Comparison of ENCODE assay signal across 18 cellular contexts in genomic region chr11:69593851-69594250, GRCh38. TPM values are rescaled to one million over a fixed set of nuclear protein-coding genes. Genes with fewer than 3 reads are reported as not detected.
DNase-seq lines count a peak whose midpoint lies in the region; ATAC-seq, FAIRE-seq and TF ChIP-seq lines count a peak whose summit lies in the region.
"Had no signal": no experiment of that assay in that cellular context is flagged by ENCODE, and none has a peak within 500 bp of the region (broad histone marks: within the 10 kb centered on the region; RNA-seq: fewer than 3 reads in every experiment).

No MANE protein-coding gene starts in this region.

- DNase-seq in HepG2 (ENCODE audit: low spot score) (no peak), right lobe of liver (no peak), NAMALWA (ENCODE audit: low spot score) (peak; percentile 35), K562 (ENCODE audit: extremely low read depth in 1 of 4, low spot score in 3 of 4) (peak; percentile 30 to 67 (median 40)), NCI-H345 treated with DMSO at 0.1 percent for 48 hours (lab: John Stamatoyannopoulos, UW; ENCODE audit: unreplicated experiment) (no peak), GM10266 (ENCODE audit: extremely low spot score) (no peak)
- DNase-seq: CD8-positive, alpha-beta memory T cell; GM23248; Karpas-422; NCI-H1092; NCI-H1436 treated with DMSO at 0.1 percent for 48 hours; NCI-H2029; OCI-M1; Right ventricle myocardium superior; SK-N-SH had no signal

- intact Hi-C loops in HepG2 (cut with micrococcal nuclease; ENCODE audit: unreplicated experiment) (no loop called here), right lobe of liver (cut with DNase I) (no loop called here), K562 (cut with micrococcal nuclease) (no loop called here)

- H3K27ac ChIP-seq in HepG2 (ENCODE audit: extremely low read length, insufficient read depth, low read length) = no peak overlapping the region
- no peak overlapping the region for H3K27ac ChIP-seq in right lobe of liver
- H3K27ac ChIP-seq in K562 (ENCODE audit: extremely low read depth, low read depth, low read length) = no peak overlapping the region
- H3K27ac ChIP-seq: GM23248 had no signal

- POLR2A ChIA-PET in HepG2 (lab: Yijun Ruan, JAX) (no interaction called here), K562 (lab: Yijun Ruan, JAX) (no interaction called here)

- no peaks in the 10 kb centered on the region for H3K36me3 ChIP-seq in HepG2 (replicated peaks in 1 of 2; ENCODE audit: control insufficient read depth in 1 of 2, insufficient read depth in 2 of 2, low read length in 2 of 2)
- H3K36me3 ChIP-seq in right lobe of liver = no peaks in the 10 kb centered on the region
- H3K36me3 ChIP-seq in K562 (ENCODE audit: control insufficient read depth, insufficient read depth, low read length) = no peaks in the 10 kb centered on the region

- ATAC-seq in HepG2 (peak; percentile 25; the same call in 1 of the 3 replicates), right lobe of liver (no peak), K562 (peak; percentile 90), GM19397 (IDR thresholded peaks at IDR 0.05; ENCODE audit: unreplicated experiment) (no peak)

- no peak overlapping the region for H3K4me2 ChIP-seq in HepG2 (ENCODE audit: low read depth, low read length)
- H3K4me2 ChIP-seq in K562 (ENCODE audit: insufficient read depth, low read length) = no peak overlapping the region; the same call in 1 of the 2 replicates
- H3K4me2 ChIP-seq: SK-N-SH had no signal

- no peak for TF ChIP-seq CTCF in HepG2 (CRISPR knock-in tag; IDR thresholded peaks at IDR 0.05)
- no peak for TF ChIP-seq CTCF in right lobe of liver (IDR thresholded peaks at IDR 0.05)
- TF ChIP-seq CTCF in K562 (IDR thresholded peaks at IDR 0.05 in 2 of 3, conservative IDR thresholded peaks at IDR 0.05 in 1 of 3; ENCODE audit: insufficient read depth in 2 of 3, low read depth in 1 of 3, low read length in 3 of 3) = no peak
- no peak for TF ChIP-seq CTCF in GM10266 (IDR thresholded peaks at IDR 0.05; ENCODE audit: control insufficient read depth, insufficient read depth, low read depth, missing control alignments)

- BruUV-seq in HepG2 (replicated peaks; lab: Mats Ljungman, UMichigan) = no TSS peak
- BruUV-seq in K562 (replicated peaks; lab: Mats Ljungman, UMichigan) = no TSS peak

- H3K9me3 ChIP-seq in HepG2 (ENCODE audit: low read length) (no peaks in the 10 kb centered on the region), right lobe of liver (no peaks in the 10 kb centered on the region), K562 (replicated peaks; ENCODE audit: control insufficient read depth, insufficient read depth, low read depth, low read length) (no peaks in the 10 kb centered on the region)
- H3K9me3 ChIP-seq: SK-N-SH had no signal

- H4K20me1 ChIP-seq in HepG2 (ENCODE audit: insufficient read depth, low read length) = no peaks in the 10 kb centered on the region
- no peaks in the 10 kb centered on the region for H4K20me1 ChIP-seq in K562 (replicated peaks; ENCODE audit: control insufficient read depth, insufficient read depth, low read length)

- peaks cover 2 to 3% of the 10 kb centered on the region in 2 experiments; a peak in 2 of 5 replicates for H3K27me3 ChIP-seq in HepG2 (ENCODE audit: control insufficient read depth in 1 of 2, insufficient read depth in 2 of 2, low read length in 2 of 2)
- no peaks in the 10 kb centered on the region for H3K27me3 ChIP-seq in right lobe of liver
- H3K27me3 ChIP-seq in K562 (ENCODE audit: control insufficient read depth in 2 of 2, insufficient read depth in 2 of 2, low read length in 2 of 2) = peaks cover 0 to 26% of the 10 kb centered on the region in 2 experiments; a peak in 2 of 5 replicates

- H3K4me3 ChIP-seq in HepG2 (replicated peaks in 1 of 3; ENCODE audit: insufficient read depth in 1 of 3, low read depth in 2 of 3, low read length in 3 of 3) = no peak overlapping the region
- H3K4me3 ChIP-seq in right lobe of liver = no peak overlapping the region
- no peak overlapping the region for H3K4me3 ChIP-seq in K562
- H3K4me3 ChIP-seq: GM23248 had no signal

- FAIRE-seq in HepG2 (lab: Jason Lieb, UNC) = no peak
- peak; percentile 62 for FAIRE-seq in K562 (lab: Jason Lieb, UNC)
- FAIRE-seq: G401.6, GM19239 had no signal

- TF ChIP-seq POLR2A in HepG2 (IDR thresholded peaks at IDR 0.05; ENCODE audit: insufficient read depth in 1 of 2, low read depth in 2 of 2, low read length in 2 of 2) = no peak
- no peak for TF ChIP-seq POLR2A in right lobe of liver (IDR thresholded peaks at IDR 0.05)
- TF ChIP-seq POLR2A in K562 (conservative IDR thresholded peaks at IDR 0.05) = no peak

- H3K9ac ChIP-seq in HepG2 (ENCODE audit: insufficient read depth, low read depth, low read length) (no peak overlapping the region), K562 (ENCODE audit: insufficient read depth in 1 of 2, low read depth in 2 of 2, low read length in 2 of 2) (no peak overlapping the region)
- H3K9ac ChIP-seq: GM23248, SK-N-SH had no signal

- H3K4me1 ChIP-seq in HepG2 (ENCODE audit: insufficient read depth, low read length) (peaks cover 5% of the 10 kb centered on the region; the same call in 1 of the 2 replicates), right lobe of liver (no peaks in the 10 kb centered on the region), K562 (replicated peaks in 1 of 2; ENCODE audit: control insufficient read depth in 2 of 2, insufficient read depth in 2 of 2, low read length in 2 of 2) (no peaks in the 10 kb centered on the region; a peak in 2 of 5 replicates)

- CTCF ChIA-PET in HepG2 (lab: Yijun Ruan, JAX; ENCODE audit: low intra/inter-chr PET ratio, low total read pairs) = no interaction called here
- CTCF ChIA-PET in K562 (lab: Yijun Ruan, JAX; ENCODE audit: low intra/inter-chr PET ratio) = no interaction called here

- H2AFZ ChIP-seq in HepG2 (ENCODE audit: low read length) = no peak overlapping the region
- peak overlapping the region; percentile 64 for H2AFZ ChIP-seq in K562 (ENCODE audit: low read depth, low read length)
- H2AFZ ChIP-seq: GM23248 had no signal

- TF ChIP-seq EP300 in HepG2 (IDR thresholded peaks at IDR 0.05; ENCODE audit: low read depth in 2 of 2, low read length in 2 of 2) = no peak
- no peak for TF ChIP-seq EP300 in HepG2 (CRISPR knock-in tag; IDR thresholded peaks at IDR 0.05; ENCODE audit: borderline replicate concordance)
- TF ChIP-seq EP300 in K562 (IDR thresholded peaks at IDR 0.05; ENCODE audit: low read length) = no peak

- no peaks in the 10 kb centered on the region for H3K79me2 ChIP-seq in HepG2 (ENCODE audit: insufficient read depth, low read length)
- H3K79me2 ChIP-seq in K562 (ENCODE audit: control insufficient read depth, insufficient read depth, low read length) = no peaks in the 10 kb centered on the region

- no peak for TF ChIP-seq RAD21 in HepG2 (CRISPR knock-in tag; IDR thresholded peaks at IDR 0.05)
- no peak for TF ChIP-seq RAD21 in K562 (CRISPR knock-in tag; conservative IDR thresholded peaks at IDR 0.05 in 1 of 2, IDR thresholded peaks at IDR 0.05 in 1 of 2)

- no peaks in the 10 kb centered on the region for H3K9me1 ChIP-seq in K562 (ENCODE audit: control insufficient read depth, insufficient read depth, low read length)

- WGBS in HepG2 (ENCODE audit: low lambda C conversion rate) = 42% methylated on average over 6 of the region's 6 CpGs
- WGBS in right lobe of liver (ENCODE audit: insufficient coverage, low coverage, low lambda C conversion rate, missing lambda C conversion rate) = 95% methylated on average over 3 of the region's 6 CpGs
- WGBS in K562 (ENCODE audit: insufficient coverage, low coverage, missing lambda C conversion rate) = 36% methylated on average over 5 of the region's 6 CpGs

- in situ Hi-C loops in HepG2 (cut with HindIII; ENCODE audit: extremely low pct_ligation_motif_present, low pct_unique_long_range_greater_than_20kb) (no loop called here), K562 (cut with MboI) (no loop called here)

RNA-seq across cellular contexts. Expression of gene CCND1, which starts 47.1 kb away (rescaled TPM):
- total RNA-seq in HepG2 (2016; rRNA removed; fragmentation: Illumina TruSeq; extraction: Trizol) (107 and 117 TPM in 2 replicates), right lobe of liver (100 to 1,000 TPM in 3 of 6 experiments, 10 to 100 TPM in 3; 67.0 to 283 (median 94.1) TPM), K562 (2014; rRNA removed) (7.7 and 11.4 TPM in 2 replicates), K562 (2014; rRNA removed; fragmentation: Illumina TruSeq; extraction: Trizol) (3.1 TPM in 2 replicates), K562 (2015; rRNA removed; fragmentation: Illumina TruSeq; extraction: Trizol) (2.2 and 3.8 TPM in 2 replicates), K562 (2021) (18.9 and 23.3 TPM in 2 replicates)
- 18.0 and 19.0 TPM in 2 replicates for total RNA-seq in HepG2 (2016; cell fraction: cytosol; rRNA removed; fragmentation: Illumina TruSeq; extraction: Trizol; ENCODE audit: low read depth)
- total RNA-seq in HepG2 (2016; cell fraction: insoluble cytoplasmic fraction; rRNA removed; fragmentation: Illumina TruSeq; extraction: Trizol) = 91.6 and 108 TPM in 2 replicates
- 58.9 and 60.9 TPM in 2 replicates for total RNA-seq in HepG2 (2016; cell fraction: membrane; rRNA removed; fragmentation: Illumina TruSeq; extraction: Trizol)
- total RNA-seq in HepG2 (2016; cell fraction: nucleus; rRNA removed; fragmentation: Illumina TruSeq; extraction: Trizol) = 68.6 and 72.9 TPM in 2 replicates
- polyA plus RNA-seq in HepG2 (2011; rRNA removed) (126 and 136 TPM in 2 replicates), K562 (2011; rRNA removed) (16.7 and 19.7 TPM in 2 replicates), K562 (2014; fragmentation: Illumina TruSeq; extraction: Trizol) (3.0 and 6.5 TPM in 2 replicates), K562 (2014; fragmentation: Nextera tagmentation; extraction: Ambion mirVana) (under 1 TPM; 0.04 to 0.13 TPM), K562 (2014; rRNA removed) (6.4 and 7.5 TPM in 2 replicates)
- polyA plus RNA-seq in HepG2 (2011; cell fraction: cytosol; rRNA removed) = 73.2 and 112 TPM in 2 replicates
- polyA plus RNA-seq in HepG2 (2011; cell fraction: nucleus; rRNA removed) = 161 and 292 TPM in 2 replicates
- 60.9 and 65.2 TPM in 2 replicates for polyA plus RNA-seq in HepG2 (2012)
- polyA plus RNA-seq in HepG2 (2016; cell fraction: cytosol; fragmentation: Illumina TruSeq; extraction: Trizol; ENCODE audit: low read depth) = 10.4 and 11.6 TPM in 2 replicates
- 75.4 and 106 TPM in 2 replicates for polyA plus RNA-seq in HepG2 (2016; cell fraction: insoluble cytoplasmic fraction; fragmentation: Illumina TruSeq; extraction: Trizol; ENCODE audit: low read depth)
- 24.6 and 25.9 TPM in 2 replicates for polyA plus RNA-seq in HepG2 (2016; cell fraction: membrane; fragmentation: Illumina TruSeq; extraction: Trizol; ENCODE audit: low read depth)
- polyA plus RNA-seq in HepG2 (2016; cell fraction: nucleus; fragmentation: Illumina TruSeq; extraction: Trizol; ENCODE audit: insufficient read depth, low read depth) = 90.1 and 100 TPM in 2 replicates
- 30.5 and 379 TPM in 2 replicates for polyA minus RNA-seq in HepG2 (2011; rRNA and poly(A)+ RNA removed; ENCODE audit: low replicate concordance)
- polyA minus RNA-seq in HepG2 (2011; cell fraction: cytosol; rRNA and poly(A)+ RNA removed) = 191 and 225 TPM in 2 replicates
- polyA minus RNA-seq in HepG2 (2011; cell fraction: nucleus; rRNA and poly(A)+ RNA removed) = 120 and 156 TPM in 2 replicates
- total RNA-seq in K562 (2011; cell fraction: chromatin; rRNA removed; ENCODE audit: low replicate concordance) = 9.3 and 33.6 TPM in 2 replicates
- total RNA-seq in K562 (2011; cell fraction: nucleolus; rRNA removed) = 22.5 and 33.2 TPM in 2 replicates
- total RNA-seq in K562 (2011; cell fraction: nucleoplasm; rRNA removed) = 11.1 and 13.8 TPM in 2 replicates
- 16.2 and 30.6 TPM in 2 replicates for polyA plus RNA-seq in K562 (2011; cell fraction: cytosol; rRNA removed)
- polyA plus RNA-seq in K562 (2011; cell fraction: nucleus; rRNA removed) = 20.4 and 50.8 TPM in 2 replicates
- 6.0 and 6.3 TPM in 2 replicates for polyA plus RNA-seq in K562 (2012)
- 10.3 and 15.0 TPM in 2 replicates for polyA minus RNA-seq in K562 (2011; rRNA and poly(A)+ RNA removed)
- 29.4 and 35.4 TPM in 2 replicates for polyA minus RNA-seq in K562 (2011; cell fraction: cytosol; rRNA and poly(A)+ RNA removed)
- polyA minus RNA-seq in K562 (2011; cell fraction: nucleus; rRNA and poly(A)+ RNA removed) = 44.4 and 45.2 TPM in 2 replicates

Comparison
In these comparisons a context has a peak if more than half of its experiments do, and no peak if none do; other contexts are left out.
1. ATAC-seq: peak in HepG2 (single experiment) and K562 (single experiment); none in right lobe of liver (0 of 4) and GM19397 (single experiment).
2. DNase-seq: peak in NAMALWA (single experiment) and K562 (4 of 4); none in HepG2 (single experiment), right lobe of liver (0 of 3), NCI-H345 treated with DMSO at 0.1 percent for 48 hours (single experiment) and GM10266 (single experiment).
3. Of the 241 proteins assayed by ChIP-seq in both HepG2 and K562: peak only in HepG2: none; only in K562: NFYB, RAD51, TFE3 and USF2; in both: none; in neither: 236; mixed calls (peak in some experiments, not most) for 1.